9 cellular contexts compared by ENCODE assay signal in the genomic region with DNA sequence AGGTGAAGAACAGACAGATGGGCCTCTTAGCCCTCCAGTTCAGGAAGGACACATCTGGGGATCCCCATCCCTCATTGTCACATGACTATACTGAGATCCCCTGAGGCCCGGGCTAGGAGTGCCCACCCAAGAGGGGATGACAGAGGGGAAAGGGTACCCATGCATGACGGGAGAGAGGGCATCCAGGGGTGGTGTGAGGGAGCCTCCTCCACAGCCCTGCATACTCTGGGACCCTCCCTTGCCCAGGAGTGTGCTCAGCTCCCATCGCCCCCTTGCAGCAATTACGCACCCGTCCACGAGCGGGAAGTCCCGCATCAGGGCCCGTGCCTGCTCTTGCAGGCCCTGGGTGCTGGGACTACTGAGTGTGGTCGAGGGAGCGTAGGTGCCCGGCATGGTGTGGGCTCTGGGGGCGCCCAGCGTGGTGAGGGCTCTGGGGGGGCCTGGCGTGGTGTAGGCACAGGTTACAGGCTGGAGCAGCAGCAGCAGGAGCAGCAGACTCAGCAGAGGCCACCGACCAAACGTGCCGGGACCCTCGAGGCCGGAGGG. TPM values are rescaled to one million over a fixed set of nuclear protein-coding genes. Genes with fewer than 3 reads are reported as not detected.
DNase-seq lines count a peak whose midpoint lies in the region; ATAC-seq and TF ChIP-seq lines count a peak whose summit lies in the region.
"Had no signal": no experiment of that assay in that cellular context is flagged by ENCODE, and none has a peak within 500 bp of the region (broad histone marks: within the 10 kb centered on the region; RNA-seq: fewer than 3 reads in every experiment).

No MANE protein-coding gene starts in this region.

- H3K4me1 ChIP-seq in OCI-LY1 (ENCODE audit: insufficient read depth, low read length, severe bottlenecking) (peaks cover 15% of the 10 kb centered on the region), heart left ventricle (peaks cover 0 to 36% (median 11%) of the 10 kb centered on the region in 12 donors)

- H3K36me3 ChIP-seq in OCI-LY1 (ENCODE audit: insufficient read depth, low read length) (no peaks in the 10 kb centered on the region), heart left ventricle (peaks cover 0 to 13% (median 0%) of the 10 kb centered on the region in 9 donors), H7 (replicated peaks; ENCODE audit: control insufficient read depth, insufficient read depth, low read length) (no peaks in the 10 kb centered on the region)

- WGBS in heart left ventricle, 4 donors: 77 to 81% (median 78%) methylated on average over 19 to 20 of the region's 20 CpGs

- H3K4me3 ChIP-seq in OCI-LY1 (ENCODE audit: low read depth, low read length, poor library complexity, severe bottlenecking): peak overlapping the region; percentile 44
- H3K4me3 ChIP-seq in heart left ventricle: peak overlapping the region in 7 of 12 donors; percentile 34 to 54 (median 51)
- peak overlapping the region in 1 of 7 experiments; percentile 22 for H3K4me3 ChIP-seq in skin epidermis
- H3K4me3 ChIP-seq in H7 (ENCODE audit: insufficient read depth, low read depth, low read length): no peak overlapping the region

- H3K79me2 ChIP-seq in OCI-LY1 (ENCODE audit: insufficient read depth, low read length): no peaks in the 10 kb centered on the region

- no peaks in the 10 kb centered on the region for H3K27me3 ChIP-seq in OCI-LY1 (ENCODE audit: insufficient read depth, low read length)
- no peaks in the 10 kb centered on the region for H3K27me3 ChIP-seq in heart left ventricle
- peaks cover 6% of the 10 kb centered on the region; the same call in 1 of the 2 replicates for H3K27me3 ChIP-seq in H7 (ENCODE audit: control insufficient read depth, insufficient read depth, low read length)

- H3K27ac ChIP-seq in OCI-LY1 (ENCODE audit: low read depth, low read length, poor library complexity, severe bottlenecking): no peak overlapping the region
- H3K27ac ChIP-seq in heart left ventricle: peak overlapping the region in 10 of 12 donors; percentile 67 to 88 (median 83)
- H3K27ac ChIP-seq in skin epidermis: peak overlapping the region in 14 of 21 experiments; percentile 72 to 86 (median 80)

- no peak overlapping the region for H2AFZ ChIP-seq in OCI-LY1 (ENCODE audit: low read length)

- ATAC-seq in GM19035 (IDR thresholded peaks at IDR 0.05; ENCODE audit: unreplicated experiment): peak; percentile 20
- peak in 3 of 4 donors; percentile 5 to 35 (median 8) for ATAC-seq in heart left ventricle

- no peaks in the 10 kb centered on the region for H3K9me2 ChIP-seq in OCI-LY1 (ENCODE audit: low read depth, low read length)

- H3F3A ChIP-seq in OCI-LY1 (ENCODE audit: insufficient read depth, low read length): no peaks in the 10 kb centered on the region

- H3K9me3 ChIP-seq in OCI-LY1 (ENCODE audit: low read length): no peaks in the 10 kb centered on the region
- no peaks in the 10 kb centered on the region for H3K9me3 ChIP-seq in heart left ventricle

- no peaks in the 10 kb centered on the region for H4K20me1 ChIP-seq in OCI-LY1 (ENCODE audit: insufficient read depth, low read length)

- intact Hi-C loops in heart left ventricle (cut with DNase I): loop anchor here (1.0 to 10.0 kb wide), 9 partner anchors 48 to 240 kb away; no protein-coding TSS in a partner anchor

- TF ChIP-seq POLR2A in heart left ventricle (IDR thresholded peaks at IDR 0.05): no peak

- DNase-seq in heart left ventricle: no peak
- DNase-seq in NOMO-1 (lab: John Stamatoyannopoulos, UW; ENCODE audit: unreplicated experiment in 2 of 2): no peak
- DNase-seq in stimulated activated naive CD4-positive, alpha-beta T cell (lab: John Stamatoyannopoulos, UW): no peak
- no peak for DNase-seq in H7

- TF ChIP-seq CTCF in OCI-LY1 (IDR thresholded peaks at IDR 0.05; ENCODE audit: low read length): no peak
- TF ChIP-seq CTCF in heart left ventricle (IDR thresholded peaks at IDR 0.05): no peak

- peak overlapping the region; percentile 20; the same call in 1 of the 2 replicates for H3K9ac ChIP-seq in OCI-LY1 (ENCODE audit: low read length)

- peak overlapping the region; percentile 64 for H3K4me2 ChIP-seq in OCI-LY1 (ENCODE audit: low read length)

RNA-seq across cellular contexts. Expression of a gene that starts 6.5 kb away (rescaled TPM):
- 1 to 10 TPM in 5 of 9 donors, under 1 TPM in 4; 0.42 to 9.8 (median 1.2) TPM for total RNA-seq in heart left ventricle
- polyA plus RNA-seq in heart left ventricle: 1 to 10 TPM; 1.1 to 1.2 TPM
- 0.33 TPM in 1 of 2 replicates, not detected in the other for total RNA-seq in H7 (2014; rRNA removed; shearing (Covaris generic))
- total RNA-seq: fibroblast of lung, LHCN-M2 had no signal
- polyA plus RNA-seq: fibroblast of lung had no signal

RNA-seq across cellular contexts. Expression of a gene that starts 12.4 kb away (rescaled TPM):
- under 1 TPM in 2 of 9 donors, not detected in 7; 0.13 to 0.16 TPM for total RNA-seq in heart left ventricle
- not detected for polyA plus RNA-seq in heart left ventricle
- 0.03 and 0.48 TPM in 2 replicates for total RNA-seq in H7 (2014; rRNA removed; shearing (Covaris generic))
- total RNA-seq: fibroblast of lung, LHCN-M2 had no signal
- polyA plus RNA-seq: fibroblast of lung had no signal

RNA-seq across cellular contexts. Expression of a gene that starts 23.0 kb away (rescaled TPM):
- total RNA-seq in heart left ventricle: not detected
- not detected for polyA plus RNA-seq in heart left ventricle
- not detected in 2 replicates for total RNA-seq in H7 (2014; rRNA removed; shearing (Covaris generic))
- total RNA-seq: fibroblast of lung, LHCN-M2 had no signal
- polyA plus RNA-seq: fibroblast of lung had no signal

RNA-seq across cellular contexts. Expression of a gene that starts 24.3 kb away (rescaled TPM):
- total RNA-seq in heart left ventricle: 10 to 100 TPM; 64.6 to 92.2 (median 86.8) TPM
- polyA plus RNA-seq in heart left ventricle: 10 to 100 TPM; 65.3 to 81.5 TPM
- 43.2 and 56.6 TPM in 2 replicates for total RNA-seq in H7 (2014; rRNA removed; shearing (Covaris generic))

RNA-seq across cellular contexts. Expression of a gene that starts 30.3 kb away (rescaled TPM):
- total RNA-seq in heart left ventricle: 10 to 100 TPM in 2 of 9 donors, 1 to 10 TPM in 7; 4.4 to 11.9 (median 8.8) TPM
- polyA plus RNA-seq in heart left ventricle: 10 to 100 TPM in 1 of 2 donors, 1 to 10 TPM in 1; 8.3 to 10.7 TPM
- total RNA-seq in H7 (2014; rRNA removed; shearing (Covaris generic)): 19.4 and 26.4 TPM in 2 replicates
